Comparison of ENCODE assay signal across 21 cellular contexts in genomic region chr11:71214553-71215371, GRCh38. TPM values are rescaled to one million over a fixed set of nuclear protein-coding genes. Genes with fewer than 3 reads are reported as not detected.
A peak's percentile ranks its signal among the peaks of the same experiment; 100 is the strongest.
DNase-seq lines count a peak whose midpoint lies in the region; ATAC-seq and TF ChIP-seq lines count a peak whose summit lies in the region.
"Had no signal": no experiment of that assay in that cellular context is flagged by ENCODE, and none has a peak within 500 bp of the region (broad histone marks: within the 10 kb centered on the region; RNA-seq: fewer than 3 reads in every experiment).

No MANE protein-coding gene starts in this region.

- H3F3A ChIP-seq in GM23338 (replicated peaks; ENCODE audit: low read depth), result no peaks in the 10 kb centered on the region

- CTCF ChIA-PET in IMR-90 (lab: Yijun Ruan, JAX) (no interaction called here), GM10248 (lab: Yijun Ruan, JAX) (no interaction called here)
- CTCF ChIA-PET in activated CD4-positive, alpha-beta T cell treated with anti-CD3 and anti-CD28 coated beads for 36 hours (lab: Charles Lee), result interaction anchor here (0.6 kb wide), 1 partner anchor 32 kb away, joined by 3 read pairs; no protein-coding TSS in a partner anchor

- H3K36me3 Mint-ChIP-seq in GM23338 (ENCODE audit: low read depth), result peaks cover 38% of the 10 kb centered on the region
- no peaks in the 10 kb centered on the region for H3K36me3 Mint-ChIP-seq in activated CD4-positive, alpha-beta T cell treated with anti-CD3 and anti-CD28 coated beads for 36 hours (ENCODE audit: low read depth)
- H3K36me3 Mint-ChIP-seq: CD4-positive, CD25-positive, alpha-beta regulatory T cell had no signal

- no peak for TF ChIP-seq CTCF in GM23338 (conservative IDR thresholded peaks at IDR 0.05; ENCODE audit: low read depth in 2 of 2)
- TF ChIP-seq CTCF in IMR-90 (conservative IDR thresholded peaks at IDR 0.05; ENCODE audit: low read depth, low read length), result no peak
- no peak for TF ChIP-seq CTCF in spleen (IDR thresholded peaks at IDR 0.05 in 8 of 11, conservative IDR thresholded peaks at IDR 0.05 in 3 of 11)
- no peak for TF ChIP-seq CTCF in GM10248 (IDR thresholded peaks at IDR 0.05; ENCODE audit: control extremely low read depth, extremely low read depth, low read depth, missing control alignments)
- no peak for TF ChIP-seq CTCF in transverse colon (IDR thresholded peaks at IDR 0.05)

- H3K18ac ChIP-seq in IMR-90 (ENCODE audit: low read depth, low read length), result no peak overlapping the region
- no peak overlapping the region for H3K18ac ChIP-seq in mesenchymal stem cell (ENCODE audit: low read depth in 1 of 2, low read length in 2 of 2)

- no peak for TF ChIP-seq EP300 in transverse colon (IDR thresholded peaks at IDR 0.05; ENCODE audit: low read depth)

- no peaks in the 10 kb centered on the region for H3K9me3 Mint-ChIP-seq in GM23338
- no peaks in the 10 kb centered on the region for H3K9me3 Mint-ChIP-seq in activated CD4-positive, alpha-beta T cell treated with anti-CD3 and anti-CD28 coated beads for 36 hours (ENCODE audit: low read depth)

- H4K91ac ChIP-seq in IMR-90 (ENCODE audit: insufficient read depth, low read depth, low read length) (no peak overlapping the region), mesenchymal stem cell (ENCODE audit: low read length) (no peak overlapping the region)

- intact Hi-C loops in IMR-90 (cut with micrococcal nuclease) (no loop called here), spleen (cut with DNase I; ENCODE audit: low total_unique reads) (no loop called here), transverse colon (cut with DNase I; ENCODE audit: low total_unique reads) (no loop called here)
- intact Hi-C loops in activated CD4-positive, alpha-beta T cell treated with anti-CD3 and anti-CD28 coated beads for 36 hours (cut with DNase I, micrococcal nuclease), result no loop called here

- H2BK15ac ChIP-seq in IMR-90 (ENCODE audit: low read depth, low read length), result no peak overlapping the region
- H2BK15ac ChIP-seq in mesenchymal stem cell (ENCODE audit: low read depth, poor library complexity, severe bottlenecking), result no peak overlapping the region

- H3K14ac ChIP-seq in IMR-90 (replicated peaks; ENCODE audit: low read depth, low read length) (no peak overlapping the region), mesenchymal stem cell (ENCODE audit: low read length in 2 of 2) (no peak overlapping the region)

- H4K20me1 ChIP-seq in GM23338 (replicated peaks; ENCODE audit: insufficient read depth) (peaks cover 23% of the 10 kb centered on the region), IMR-90 (ENCODE audit: insufficient read depth, low read length) (peaks cover 12% of the 10 kb centered on the region; the same call in 1 of the 2 replicates)

- H2AFZ ChIP-seq in GM23338 (no peak overlapping the region), IMR-90 (replicated peaks; ENCODE audit: low read length, poor library complexity) (no peak overlapping the region), mesenchymal stem cell (ENCODE audit: low read depth, low read length) (no peak overlapping the region)

- H3K4me2 ChIP-seq in GM23338, result no peak overlapping the region
- no peak overlapping the region for H3K4me2 ChIP-seq in IMR-90 (ENCODE audit: low read depth, low read length)
- H3K4me2 ChIP-seq in mesenchymal stem cell (ENCODE audit: low read length, poor library complexity, severe bottlenecking), result no peak overlapping the region

- H2BK20ac ChIP-seq in IMR-90 (ENCODE audit: low read depth, low read length), result no peak overlapping the region

- no peak overlapping the region for H3K4ac ChIP-seq in IMR-90 (ENCODE audit: low read depth, low read length)
- no peak overlapping the region for H3K4ac ChIP-seq in mesenchymal stem cell (ENCODE audit: low read depth in 1 of 2, low read length in 2 of 2)

- H2BK12ac ChIP-seq in mesenchymal stem cell (ENCODE audit: low read length in 2 of 2), result no peak overlapping the region

- TF ChIP-seq POLR2A in IMR-90 (IDR thresholded peaks at IDR 0.05; ENCODE audit: low read depth, low read length) (no peak), spleen (IDR thresholded peaks at IDR 0.05) (no peak), transverse colon (IDR thresholded peaks at IDR 0.05) (no peak)

- BruUV-seq in IMR-90 (replicated peaks; lab: Mats Ljungman, UMichigan), result no TSS peak

- no peak overlapping the region for H2BK120ac ChIP-seq in IMR-90 (ENCODE audit: low read depth, low read length)
- peak overlapping the region; percentile 7 for H2BK120ac ChIP-seq in mesenchymal stem cell (ENCODE audit: low read depth, low read length)

- H3K79me1 ChIP-seq in IMR-90 (ENCODE audit: low read depth in 1 of 2, low read length in 2 of 2) (no peaks in the 10 kb centered on the region), mesenchymal stem cell (replicated peaks; ENCODE audit: low read length, poor library complexity, severe bottlenecking) (peaks cover 16% of the 10 kb centered on the region)

- H3K4me3 ChIP-seq in GM23338 (no peak overlapping the region), IMR-90 (ENCODE audit: insufficient read depth, low read depth, low read length) (no peak overlapping the region), mesenchymal stem cell (ENCODE audit: insufficient read depth in 1 of 2, low read depth in 1 of 2, low read length in 2 of 2) (no peak overlapping the region), spleen (no peak overlapping the region), transverse colon (no peak overlapping the region)
- H3K4me3 ChIP-seq: Peyer's patch, SJSA1 had no signal

- no peak overlapping the region for H3K9ac ChIP-seq in IMR-90 (ENCODE audit: low read depth, low read length)
- H3K9ac ChIP-seq in mesenchymal stem cell (ENCODE audit: low read length), result no peak overlapping the region

- dilution Hi-C loops in IMR-90 (cut with HindIII; ENCODE audit: low sequenced_read_pairs, unreplicated experiment), result no loop called here

- peaks cover 89% of the 10 kb centered on the region for H3K79me2 ChIP-seq in GM23338 (replicated peaks; ENCODE audit: insufficient read depth)

- no peaks in the 10 kb centered on the region for H3K9me2 ChIP-seq in GM23338 (ENCODE audit: insufficient read depth)

- no peak for DNase-seq in GM23338 (ENCODE audit: low spot score)
- no peak for DNase-seq in IMR-90
- DNase-seq in mesenchymal stem cell, result no peak
- DNase-seq in spleen, result peak; percentile 56
- DNase-seq in activated CD4-positive, alpha-beta T cell treated with anti-CD3 and anti-CD28 coated beads for 36 hours, result no peak
- DNase-seq in GM10248 (ENCODE audit: extremely low spot score), result no peak
- no peak for DNase-seq in transverse colon
- DNase-seq: CD4-positive, CD25-positive, alpha-beta regulatory T cell; COR-L47; Kasumi-1; NCI-H1694 treated with DMSO at 0.1 percent for 48 hours; NCI-H2081 treated with DMSO at 0.1 percent for 48 hours; NCI-H2171 treated with DMSO at 0.1 percent for 48 hours; NCI-H524 treated with DMSO at 0.1 percent for 48 hours; NCI-H82; Peyer's patch had no signal

- H2AK5ac ChIP-seq in IMR-90 (ENCODE audit: low read depth, low read length) (no peak overlapping the region), mesenchymal stem cell (ENCODE audit: low read length, severe bottlenecking) (no peak overlapping the region)

- no peak overlapping the region for H3K27ac Mint-ChIP-seq in GM23338
- H3K27ac Mint-ChIP-seq in activated CD4-positive, alpha-beta T cell treated with anti-CD3 and anti-CD28 coated beads for 36 hours, result no peak overlapping the region
- H3K27ac Mint-ChIP-seq: CD4-positive, CD25-positive, alpha-beta regulatory T cell had no signal

- H2BK5ac ChIP-seq in IMR-90 (ENCODE audit: low read depth, low read length, poor library complexity, severe bottlenecking) (no peak overlapping the region), mesenchymal stem cell (ENCODE audit: low read depth, low read length, poor library complexity, severe bottlenecking) (no peak overlapping the region)

- H3K27ac ChIP-seq in GM23338 (ENCODE audit: low read depth) (no peak overlapping the region), IMR-90 (ENCODE audit: insufficient read depth, low read length) (no peak overlapping the region), mesenchymal stem cell (ENCODE audit: low read length, poor library complexity, severe bottlenecking) (no peak overlapping the region), spleen (no peak overlapping the region), transverse colon (no peak overlapping the region)
- H3K27ac ChIP-seq: Peyer's patch, SJSA1 had no signal

- in situ Hi-C loops in IMR-90 (cut with MboI; ENCODE audit: low sequenced_read_pairs) (no loop called here), transverse colon (cut with MboI; ENCODE audit: low pct_ligation_motif_present in 1 of 4, low pct_unique_long_range_greater_than_20kb in 1 of 4, low sequenced_read_pairs in 3 of 4) (no loop called here)

- H3K23ac ChIP-seq in IMR-90 (ENCODE audit: low read depth, low read length) (no peak overlapping the region), mesenchymal stem cell (ENCODE audit: low read length in 2 of 2) (no peak overlapping the region)

- 82% methylated on average over 5 of the region's 23 CpGs; no CpG with 5 or more reads in 1 of the 2 experiments for WGBS in IMR-90 (ENCODE audit: extremely low coverage in 2 of 2, insufficient read length in 1 of 2), 2 experiments
- 89% methylated on average over 23 of the region's 23 CpGs for WGBS in mesenchymal stem cell
- 82 to 90% (median 86%) methylated on average over 3 to 23 of the region's 23 CpGs for WGBS in spleen, 5 donors
- 90% methylated on average over 23 of the region's 23 CpGs; no CpG with 5 or more reads in 1 of the 2 donors for WGBS in transverse colon (ENCODE audit: low coverage in 1 of 2), 2 donors

- peaks cover 37% of the 10 kb centered on the region for H3K4me1 Mint-ChIP-seq in GM23338
- no peaks in the 10 kb centered on the region for H3K4me1 Mint-ChIP-seq in activated CD4-positive, alpha-beta T cell treated with anti-CD3 and anti-CD28 coated beads for 36 hours
- H3K4me1 Mint-ChIP-seq: CD4-positive, CD25-positive, alpha-beta regulatory T cell had no signal

- POLR2A ChIA-PET in IMR-90 (lab: Charles Lee; ENCODE audit: unreplicated experiment), result no interaction called here
- POLR2A ChIA-PET in activated CD4-positive, alpha-beta T cell treated with anti-CD3 and anti-CD28 coated beads for 36 hours (lab: Charles Lee), result no interaction called here
- POLR2A ChIA-PET in GM10248 (lab: Yijun Ruan, JAX), result no interaction called here

- H4K8ac ChIP-seq in IMR-90 (ENCODE audit: low read depth in 2 of 2, low read length in 2 of 2) (no peak overlapping the region), mesenchymal stem cell (ENCODE audit: low read length) (no peak overlapping the region)

- no peaks in the 10 kb centered on the region for H3K27me3 ChIP-seq in GM23338 (ENCODE audit: insufficient read depth)
- no peaks in the 10 kb centered on the region for H3K27me3 ChIP-seq in IMR-90 (ENCODE audit: control insufficient read depth, insufficient read depth, low read length)
- peaks cover 3 to 9% of the 10 kb centered on the region in 2 experiments for H3K27me3 ChIP-seq in mesenchymal stem cell (ENCODE audit: control insufficient read depth in 1 of 2, insufficient read depth in 1 of 2, low read length in 2 of 2)
- H3K27me3 ChIP-seq in spleen (replicated peaks in 1 of 7), result peaks cover 0 to 84% (median 0%) of the 10 kb centered on the region in 7 donors
- no peaks in the 10 kb centered on the region for H3K27me3 ChIP-seq in transverse colon
- H3K27me3 ChIP-seq: Peyer's patch, SJSA1 had no signal

- ATAC-seq in GM23338, result peak; percentile 38
- no peak for ATAC-seq in IMR-90 (ENCODE audit: low read depth)
- no peak for ATAC-seq in GM18519 (IDR thresholded peaks at IDR 0.05; ENCODE audit: low FRiP score, unreplicated experiment)
- ATAC-seq in activated CD4-positive, alpha-beta T cell treated with anti-CD3 and anti-CD28 coated beads for 36 hours, result no peak

- no peaks in the 10 kb centered on the region for H3K36me3 ChIP-seq in GM23338 (ENCODE audit: insufficient read depth)
- H3K36me3 ChIP-seq in IMR-90 (ENCODE audit: control insufficient read depth, insufficient read depth, low read length), result no peaks in the 10 kb centered on the region
- H3K36me3 ChIP-seq in mesenchymal stem cell (ENCODE audit: control insufficient read depth in 1 of 2, insufficient read depth in 2 of 2, low read depth in 1 of 2, low read length in 2 of 2), result peaks cover 0 to 5% of the 10 kb centered on the region in 2 experiments
- no peaks in the 10 kb centered on the region for H3K36me3 ChIP-seq in spleen
- no peaks in the 10 kb centered on the region for H3K36me3 ChIP-seq in transverse colon
- H3K36me3 ChIP-seq: Peyer's patch, SJSA1 had no signal

- H3K56ac ChIP-seq in IMR-90 (ENCODE audit: extremely low read depth, insufficient read depth, low read length), result no peak overlapping the region

- H3K4me1 ChIP-seq in GM23338 (ENCODE audit: insufficient read depth), result peaks cover 5% of the 10 kb centered on the region; the same call in 1 of the 2 replicates
- no peaks in the 10 kb centered on the region for H3K4me1 ChIP-seq in IMR-90 (ENCODE audit: control insufficient read depth, insufficient read depth, low read length)
- H3K4me1 ChIP-seq in mesenchymal stem cell (ENCODE audit: control insufficient read depth, insufficient read depth, low read depth, low read length), result peaks cover 3% of the 10 kb centered on the region
- no peaks in the 10 kb centered on the region for H3K4me1 ChIP-seq in spleen
- no peaks in the 10 kb centered on the region for H3K4me1 ChIP-seq in transverse colon
- H3K4me1 ChIP-seq: Peyer's patch, SJSA1 had no signal

- H2AK9ac ChIP-seq in IMR-90 (replicated peaks; ENCODE audit: low read depth, low read length, poor library complexity), result peak overlapping the region; percentile 18

- H3K9me3 ChIP-seq in IMR-90 (ENCODE audit: control insufficient read depth, insufficient read depth, low read length) (no peaks in the 10 kb centered on the region), mesenchymal stem cell (ENCODE audit: control insufficient read depth, low read length) (no peaks in the 10 kb centered on the region), spleen (no peaks in the 10 kb centered on the region), transverse colon (no peaks in the 10 kb centered on the region)
- H3K9me3 ChIP-seq: Peyer's patch, SJSA1 had no signal

- 0 out of 2 replicates have a peak, but pooled peaks cover 2% of the 10 kb centered on the region for H3K9me1 ChIP-seq in IMR-90 (ENCODE audit: insufficient read depth, low read length)

- TF ChIP-seq RAD21 in IMR-90 (IDR thresholded peaks at IDR 0.05; ENCODE audit: low read length), result no peak

- H4K5ac ChIP-seq in IMR-90 (ENCODE audit: low read depth, low read length), result no peak overlapping the region

- H3K27me3 Mint-ChIP-seq in GM23338 (ENCODE audit: insufficient read depth, low read depth, poor library complexity), result peaks cover 8% of the 10 kb centered on the region
- H3K27me3 Mint-ChIP-seq in activated CD4-positive, alpha-beta T cell treated with anti-CD3 and anti-CD28 coated beads for 36 hours, result peaks cover 5% of the 10 kb centered on the region

- H3K4me3 Mint-ChIP-seq in GM23338, result no peak overlapping the region
- H3K4me3 Mint-ChIP-seq in activated CD4-positive, alpha-beta T cell treated with anti-CD3 and anti-CD28 coated beads for 36 hours, result no peak overlapping the region
- H3K4me3 Mint-ChIP-seq: CD4-positive, CD25-positive, alpha-beta regulatory T cell had no signal

RNA-seq across cellular contexts. Expression of gene SHANK2, which starts 37.6 kb away (rescaled TPM):
- 73.1 and 81.4 TPM in 2 replicates for total RNA-seq in GM23338 (2014; rRNA removed; shearing (Covaris generic))
- polyA plus RNA-seq in GM23338 (2016; fragmentation: Nextera tagmentation; extraction: Ambion mirVana), result 16.7 and 22.0 TPM in 2 replicates
- total RNA-seq in IMR-90 (2012; rRNA removed), result 0.83 and 1.6 TPM in 2 replicates
- polyA plus RNA-seq in IMR-90 (2012; rRNA removed), result 2.2 and 2.8 TPM in 2 replicates
- polyA plus RNA-seq in IMR-90 (2012; cell fraction: cytosol; rRNA removed), result 0.53 and 1.1 TPM in 2 replicates
- 7.0 and 7.7 TPM in 2 replicates for polyA plus RNA-seq in IMR-90 (2012; cell fraction: nucleus; rRNA removed; ENCODE audit: low replicate concordance)
- polyA plus RNA-seq in mesenchymal stem cell (2013, experiment 1 of 2), result 30.3 TPM
- 30.2 TPM for polyA plus RNA-seq in mesenchymal stem cell (2013, experiment 2 of 2)
- 10 to 100 TPM in 5 of 7 donors, 1 to 10 TPM in 2; 5.7 to 23.8 (median 12.1) TPM for total RNA-seq in spleen
- polyA plus RNA-seq in spleen, result 1 to 10 TPM in 1 of 3 donors, under 1 TPM in 2; 0.30 to 1.4 (median 0.61) TPM
- total RNA-seq in activated CD4-positive, alpha-beta T cell treated with anti-CD3 and anti-CD28 coated beads for 36 hours, result not detected
- 10 to 100 TPM; 26.2 to 95.5 (median 45.1) TPM for total RNA-seq in transverse colon
- total RNA-seq: CD4-positive, CD25-positive, alpha-beta regulatory T cell; G401; H4; OCI-LY7 had no signal
- polyA plus RNA-seq: CD4-positive, CD25-positive, alpha-beta regulatory T cell had no signal
